ENCODE assay signal across 2 cellular contexts in the genomic region with DNA sequence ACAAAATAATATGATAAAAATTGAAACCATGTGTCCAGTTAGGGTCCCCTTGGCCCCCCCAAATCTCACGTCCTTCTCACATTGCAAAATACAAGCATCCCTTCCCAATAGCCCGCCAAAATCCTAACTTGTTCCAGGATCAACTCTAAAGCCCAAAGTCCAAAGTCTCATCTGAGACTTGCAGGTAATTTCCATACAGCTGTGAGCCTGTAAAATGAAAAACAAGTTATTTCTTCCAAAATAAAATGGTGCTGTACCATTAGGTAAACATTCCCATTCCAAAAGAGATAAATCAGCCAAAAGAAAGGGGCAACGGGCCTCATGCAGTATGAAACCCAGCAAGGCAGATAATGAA.
TF ChIP-seq lines count a peak whose summit lies in the region.

No MANE protein-coding gene starts in this region.

TF ChIP-seq in H1, 55 proteins besides CTCF, POLR2A, EP300 and RAD21:
- TF ChIP-seq CEBPB (IDR thresholded peaks at IDR 0.05; ENCODE audit: low read depth, low read length) (no peak), RFX5 (IDR thresholded peaks at IDR 0.05; ENCODE audit: borderline replicate concordance, low read depth, low read length) (no peak), CBX5 (IDR thresholded peaks at IDR 0.05; ENCODE audit: low read depth, low read length) (no peak), POU5F1 (IDR thresholded peaks at IDR 0.05; ENCODE audit: low read depth, low read length) (no peak), SP1 (IDR thresholded peaks at IDR 0.05; ENCODE audit: low read depth, low read length) (no peak), HDAC2 (IDR thresholded peaks at IDR 0.05; ENCODE audit: borderline replicate concordance in 1 of 2, low read depth in 2 of 2, low read length in 2 of 2) (no peak), ASH2L (IDR thresholded peaks at IDR 0.05; ENCODE audit: low read length) (no peak), SAP30 (IDR thresholded peaks at IDR 0.05; ENCODE audit: insufficient read depth, insufficient replicate concordance, low read length) (no peak)
- TF ChIP-seq, protein P1, sequence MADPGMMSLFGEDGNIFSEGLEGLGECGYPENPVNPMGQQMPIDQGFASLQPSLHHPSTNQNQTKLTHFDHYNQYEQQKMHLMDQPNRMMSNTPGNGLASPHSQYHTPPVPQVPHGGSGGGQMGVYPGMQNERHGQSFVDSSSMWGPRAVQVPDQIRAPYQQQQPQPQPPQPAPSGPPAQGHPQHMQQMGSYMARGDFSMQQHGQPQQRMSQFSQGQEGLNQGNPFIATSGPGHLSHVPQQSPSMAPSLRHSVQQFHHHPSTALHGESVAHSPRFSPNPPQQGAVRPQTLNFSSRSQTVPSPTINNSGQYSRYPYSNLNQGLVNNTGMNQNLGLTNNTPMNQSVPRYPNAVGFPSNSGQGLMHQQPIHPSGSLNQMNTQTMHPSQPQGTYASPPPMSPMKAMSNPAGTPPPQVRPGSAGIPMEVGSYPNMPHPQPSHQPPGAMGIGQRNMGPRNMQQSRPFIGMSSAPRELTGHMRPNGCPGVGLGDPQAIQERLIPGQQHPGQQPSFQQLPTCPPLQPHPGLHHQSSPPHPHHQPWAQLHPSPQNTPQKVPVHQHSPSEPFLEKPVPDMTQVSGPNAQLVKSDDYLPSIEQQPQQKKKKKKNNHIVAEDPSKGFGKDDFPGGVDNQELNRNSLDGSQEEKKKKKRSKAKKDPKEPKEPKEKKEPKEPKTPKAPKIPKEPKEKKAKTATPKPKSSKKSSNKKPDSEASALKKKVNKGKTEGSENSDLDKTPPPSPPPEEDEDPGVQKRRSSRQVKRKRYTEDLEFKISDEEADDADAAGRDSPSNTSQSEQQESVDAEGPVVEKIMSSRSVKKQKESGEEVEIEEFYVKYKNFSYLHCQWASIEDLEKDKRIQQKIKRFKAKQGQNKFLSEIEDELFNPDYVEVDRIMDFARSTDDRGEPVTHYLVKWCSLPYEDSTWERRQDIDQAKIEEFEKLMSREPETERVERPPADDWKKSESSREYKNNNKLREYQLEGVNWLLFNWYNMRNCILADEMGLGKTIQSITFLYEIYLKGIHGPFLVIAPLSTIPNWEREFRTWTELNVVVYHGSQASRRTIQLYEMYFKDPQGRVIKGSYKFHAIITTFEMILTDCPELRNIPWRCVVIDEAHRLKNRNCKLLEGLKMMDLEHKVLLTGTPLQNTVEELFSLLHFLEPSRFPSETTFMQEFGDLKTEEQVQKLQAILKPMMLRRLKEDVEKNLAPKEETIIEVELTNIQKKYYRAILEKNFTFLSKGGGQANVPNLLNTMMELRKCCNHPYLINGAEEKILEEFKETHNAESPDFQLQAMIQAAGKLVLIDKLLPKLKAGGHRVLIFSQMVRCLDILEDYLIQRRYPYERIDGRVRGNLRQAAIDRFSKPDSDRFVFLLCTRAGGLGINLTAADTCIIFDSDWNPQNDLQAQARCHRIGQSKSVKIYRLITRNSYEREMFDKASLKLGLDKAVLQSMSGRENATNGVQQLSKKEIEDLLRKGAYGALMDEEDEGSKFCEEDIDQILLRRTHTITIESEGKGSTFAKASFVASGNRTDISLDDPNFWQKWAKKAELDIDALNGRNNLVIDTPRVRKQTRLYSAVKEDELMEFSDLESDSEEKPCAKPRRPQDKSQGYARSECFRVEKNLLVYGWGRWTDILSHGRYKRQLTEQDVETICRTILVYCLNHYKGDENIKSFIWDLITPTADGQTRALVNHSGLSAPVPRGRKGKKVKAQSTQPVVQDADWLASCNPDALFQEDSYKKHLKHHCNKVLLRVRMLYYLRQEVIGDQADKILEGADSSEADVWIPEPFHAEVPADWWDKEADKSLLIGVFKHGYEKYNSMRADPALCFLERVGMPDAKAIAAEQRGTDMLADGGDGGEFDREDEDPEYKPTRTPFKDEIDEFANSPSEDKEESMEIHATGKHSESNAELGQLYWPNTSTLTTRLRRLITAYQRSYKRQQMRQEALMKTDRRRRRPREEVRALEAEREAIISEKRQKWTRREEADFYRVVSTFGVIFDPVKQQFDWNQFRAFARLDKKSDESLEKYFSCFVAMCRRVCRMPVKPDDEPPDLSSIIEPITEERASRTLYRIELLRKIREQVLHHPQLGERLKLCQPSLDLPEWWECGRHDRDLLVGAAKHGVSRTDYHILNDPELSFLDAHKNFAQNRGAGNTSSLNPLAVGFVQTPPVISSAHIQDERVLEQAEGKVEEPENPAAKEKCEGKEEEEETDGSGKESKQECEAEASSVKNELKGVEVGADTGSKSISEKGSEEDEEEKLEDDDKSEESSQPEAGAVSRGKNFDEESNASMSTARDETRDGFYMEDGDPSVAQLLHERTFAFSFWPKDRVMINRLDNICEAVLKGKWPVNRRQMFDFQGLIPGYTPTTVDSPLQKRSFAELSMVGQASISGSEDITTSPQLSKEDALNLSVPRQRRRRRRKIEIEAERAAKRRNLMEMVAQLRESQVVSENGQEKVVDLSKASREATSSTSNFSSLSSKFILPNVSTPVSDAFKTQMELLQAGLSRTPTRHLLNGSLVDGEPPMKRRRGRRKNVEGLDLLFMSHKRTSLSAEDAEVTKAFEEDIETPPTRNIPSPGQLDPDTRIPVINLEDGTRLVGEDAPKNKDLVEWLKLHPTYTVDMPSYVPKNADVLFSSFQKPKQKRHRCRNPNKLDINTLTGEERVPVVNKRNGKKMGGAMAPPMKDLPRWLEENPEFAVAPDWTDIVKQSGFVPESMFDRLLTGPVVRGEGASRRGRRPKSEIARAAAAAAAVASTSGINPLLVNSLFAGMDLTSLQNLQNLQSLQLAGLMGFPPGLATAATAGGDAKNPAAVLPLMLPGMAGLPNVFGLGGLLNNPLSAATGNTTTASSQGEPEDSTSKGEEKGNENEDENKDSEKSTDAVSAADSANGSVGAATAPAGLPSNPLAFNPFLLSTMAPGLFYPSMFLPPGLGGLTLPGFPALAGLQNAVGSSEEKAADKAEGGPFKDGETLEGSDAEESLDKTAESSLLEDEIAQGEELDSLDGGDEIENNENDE (IDR thresholded peaks at IDR 0.05; ENCODE audit: insufficient replicate concordance, low read length), result no peak
- TF ChIP-seq, protein P2, sequence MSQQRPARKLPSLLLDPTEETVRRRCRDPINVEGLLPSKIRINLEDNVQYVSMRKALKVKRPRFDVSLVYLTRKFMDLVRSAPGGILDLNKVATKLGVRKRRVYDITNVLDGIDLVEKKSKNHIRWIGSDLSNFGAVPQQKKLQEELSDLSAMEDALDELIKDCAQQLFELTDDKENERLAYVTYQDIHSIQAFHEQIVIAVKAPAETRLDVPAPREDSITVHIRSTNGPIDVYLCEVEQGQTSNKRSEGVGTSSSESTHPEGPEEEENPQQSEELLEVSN (IDR thresholded peaks at IDR 0.05), result no peak

TF ChIP-seq in liver, 16 proteins besides CTCF, POLR2A, EP300 and RAD21:
- peak; percentile 63 for TF ChIP-seq SP1 (IDR thresholded peaks at IDR 0.05)
- TF ChIP-seq NR2F2 (IDR thresholded peaks at IDR 0.05), result no peak
- TF ChIP-seq EGR1 (IDR thresholded peaks at IDR 0.05; ENCODE audit: low read depth in 2 of 2), result peak in 1 of 2 donors; percentile 27
- TF ChIP-seq JUND (IDR thresholded peaks at IDR 0.05), result peak; percentile 14 to 27
- peak; percentile 96 for TF ChIP-seq HNF4G (IDR thresholded peaks at IDR 0.05)
- TF ChIP-seq RXRA (IDR thresholded peaks at IDR 0.05), result peak; percentile 55 to 64
- no peak for TF ChIP-seq YY1 (IDR thresholded peaks at IDR 0.05)
- TF ChIP-seq, protein P3, sequence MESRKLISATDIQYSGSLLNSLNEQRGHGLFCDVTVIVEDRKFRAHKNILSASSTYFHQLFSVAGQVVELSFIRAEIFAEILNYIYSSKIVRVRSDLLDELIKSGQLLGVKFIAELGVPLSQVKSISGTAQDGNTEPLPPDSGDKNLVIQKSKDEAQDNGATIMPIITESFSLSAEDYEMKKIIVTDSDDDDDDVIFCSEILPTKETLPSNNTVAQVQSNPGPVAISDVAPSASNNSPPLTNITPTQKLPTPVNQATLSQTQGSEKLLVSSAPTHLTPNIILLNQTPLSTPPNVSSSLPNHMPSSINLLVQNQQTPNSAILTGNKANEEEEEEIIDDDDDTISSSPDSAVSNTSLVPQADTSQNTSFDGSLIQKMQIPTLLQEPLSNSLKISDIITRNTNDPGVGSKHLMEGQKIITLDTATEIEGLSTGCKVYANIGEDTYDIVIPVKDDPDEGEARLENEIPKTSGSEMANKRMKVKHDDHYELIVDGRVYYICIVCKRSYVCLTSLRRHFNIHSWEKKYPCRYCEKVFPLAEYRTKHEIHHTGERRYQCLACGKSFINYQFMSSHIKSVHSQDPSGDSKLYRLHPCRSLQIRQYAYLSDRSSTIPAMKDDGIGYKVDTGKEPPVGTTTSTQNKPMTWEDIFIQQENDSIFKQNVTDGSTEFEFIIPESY (IDR thresholded peaks at IDR 0.05), result no peak
- TF ChIP-seq HNF4A (conservative IDR thresholded peaks at IDR 0.05), result peak; percentile 98 to 99
